Comparison of ENCODE assay signal across 17 cellular contexts in genomic region chr13:93235258-93236015, GRCh38. TPM values are rescaled to one million over a fixed set of nuclear protein-coding genes. Genes with fewer than 3 reads are reported as not detected.
DNase-seq lines count a peak whose midpoint lies in the region; ATAC-seq and TF ChIP-seq lines count a peak whose summit lies in the region.
"Had no signal": no experiment of that assay in that cellular context is flagged by ENCODE, and none has a peak within 500 bp of the region (broad histone marks: within the 10 kb centered on the region; RNA-seq: fewer than 3 reads in every experiment).

No MANE protein-coding gene starts in this region.

- H3K27ac ChIP-seq in psoas muscle: no peak overlapping the region
- H3K27ac ChIP-seq: brain microvascular endothelial cell, suprapubic skin had no signal

- DNase-seq in EL: peak; percentile 37
- peak; percentile 66 for DNase-seq in NCI-H524 treated with DMSO at 0.1 percent for 48 hours (lab: John Stamatoyannopoulos, UW)
- peak; percentile 72 for DNase-seq in fibroblast of gingiva (ENCODE audit: low read depth)
- no peak for DNase-seq in psoas muscle
- no peak for DNase-seq in islet precursor cell
- no peak for DNase-seq in MV-4-11 (lab: John Stamatoyannopoulos, UW)
- DNase-seq: activated CD4-positive, CD25-positive, alpha-beta regulatory T cell treated with anti-CD3 and anti-CD28 coated beads, Interleukin-2, amount 50 U/mL, for 72 hours; activated naive CD4-positive, alpha-beta T cell treated with Interleukin-2 at 50 U/mL for 16 hours; BE2C; brain microvascular endothelial cell; naive thymus-derived CD4-positive, alpha-beta T cell; T-helper 2 cell had no signal

- H3K4me3 ChIP-seq in psoas muscle: no peak overlapping the region
- H3K4me3 ChIP-seq: lung, suprapubic skin had no signal

- WGBS in psoas muscle, 3 donors: 29 to 57% (median 31%) methylated on average over 2 of the region's 2 CpGs

- peak in 3 of 4 donors; percentile 44 to 67 (median 53) for ATAC-seq in psoas muscle
- no peak for ATAC-seq in HG02840 (IDR thresholded peaks at IDR 0.05; ENCODE audit: low FRiP score, unreplicated experiment)
- no peak for ATAC-seq in GM19467 (IDR thresholded peaks at IDR 0.05; ENCODE audit: unreplicated experiment)
- ATAC-seq: naive thymus-derived CD4-positive, alpha-beta T cell; Right ventricle myocardium inferior had no signal

- no peak for TF ChIP-seq CTCF in psoas muscle (IDR thresholded peaks at IDR 0.05)

- H3K9me3 ChIP-seq in psoas muscle: no peaks in the 10 kb centered on the region

- intact Hi-C loops in psoas muscle (cut with DNase I): no loop called here

- H3K4me1 ChIP-seq in psoas muscle: no peaks in the 10 kb centered on the region
- H3K4me1 ChIP-seq: BE2C, suprapubic skin had no signal

- no peaks in the 10 kb centered on the region for H3K36me3 ChIP-seq in psoas muscle (ENCODE audit: insufficient read depth in 1 of 2, low read depth in 1 of 2)
- H3K36me3 ChIP-seq: brain microvascular endothelial cell, suprapubic skin had no signal

- H3K27me3 ChIP-seq in psoas muscle (ENCODE audit: insufficient read depth in 3 of 3, low read length in 2 of 3): no peaks in the 10 kb centered on the region
- H3K27me3 ChIP-seq: BE2C, brain microvascular endothelial cell, suprapubic skin had no signal

RNA-seq across cellular contexts. Expression of gene GPC6, which starts 8.8 kb away (rescaled TPM):
- 1 to 10 TPM in 1 of 4 donors, under 1 TPM in 3; 0.17 to 3.7 (median 0.57) TPM for total RNA-seq in psoas muscle
- under 1 TPM; 0.07 to 0.70 (median 0.20) TPM for polyA plus RNA-seq in psoas muscle
- total RNA-seq: naive thymus-derived CD4-positive, alpha-beta T cell had no signal
- polyA plus RNA-seq: naive thymus-derived CD4-positive, alpha-beta T cell had no signal

Comparison
In these comparisons a context has a peak if more than half of its experiments do, and no peak if none do; other contexts are left out.
1. DNase-seq: peak in EL (single experiment), NCI-H524 treated with DMSO at 0.1 percent for 48 hours (single experiment) and fibroblast of gingiva (single experiment); none in psoas muscle (0 of 2), islet precursor cell (single experiment) and MV-4-11 (single experiment).
2. ATAC-seq: peak in psoas muscle (3 of 4); none in HG02840 (single experiment) and GM19467 (single experiment).